1 cellular context compared by ENCODE assay signal in genomic region chr14:90111895-90112534, GRCh38.
A peak's percentile ranks its signal among the peaks of the same experiment; 100 is the strongest.
TF ChIP-seq lines count a peak whose summit lies in the region.

No MANE protein-coding gene starts in this region.

TF ChIP-seq in SK-N-SH, 30 proteins besides CTCF, POLR2A, EP300 and RAD21 (continued from another document):
- TF ChIP-seq, protein P1, sequence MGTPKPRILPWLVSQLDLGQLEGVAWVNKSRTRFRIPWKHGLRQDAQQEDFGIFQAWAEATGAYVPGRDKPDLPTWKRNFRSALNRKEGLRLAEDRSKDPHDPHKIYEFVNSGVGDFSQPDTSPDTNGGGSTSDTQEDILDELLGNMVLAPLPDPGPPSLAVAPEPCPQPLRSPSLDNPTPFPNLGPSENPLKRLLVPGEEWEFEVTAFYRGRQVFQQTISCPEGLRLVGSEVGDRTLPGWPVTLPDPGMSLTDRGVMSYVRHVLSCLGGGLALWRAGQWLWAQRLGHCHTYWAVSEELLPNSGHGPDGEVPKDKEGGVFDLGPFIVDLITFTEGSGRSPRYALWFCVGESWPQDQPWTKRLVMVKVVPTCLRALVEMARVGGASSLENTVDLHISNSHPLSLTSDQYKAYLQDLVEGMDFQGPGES (IDR thresholded peaks at IDR 0.05; ENCODE audit: low read depth, low read length), result no peak
- TF ChIP-seq JUND (IDR thresholded peaks at IDR 0.05), result peak; percentile 55
- TF ChIP-seq TCF12 (IDR thresholded peaks at IDR 0.05), result peak; percentile 48
- TF ChIP-seq MAX (IDR thresholded peaks at IDR 0.05; ENCODE audit: low read depth), result no peak
- TF ChIP-seq MEF2A (IDR thresholded peaks at IDR 0.05; ENCODE audit: borderline replicate concordance, low read depth), result peak; percentile 92
